In genomic region chr1:147287133-147287865, GRCh38 we compare ENCODE assay signal across 14 cellular contexts. TPM values are rescaled to one million over a fixed set of nuclear protein-coding genes. Genes with fewer than 3 reads are reported as not detected.
DNase-seq lines count a peak whose midpoint lies in the region; ATAC-seq and TF ChIP-seq lines count a peak whose summit lies in the region.
"Had no signal": no experiment of that assay in that cellular context is flagged by ENCODE, and none has a peak within 500 bp of the region (broad histone marks: within the 10 kb centered on the region; RNA-seq: fewer than 3 reads in every experiment).

No MANE protein-coding gene starts in this region.

- TF ChIP-seq CTCF in PC-3 (conservative IDR thresholded peaks at IDR 0.05; ENCODE audit: low read depth, low read length) (no peak), astrocyte of the spinal cord (IDR thresholded peaks at IDR 0.05; ENCODE audit: low read depth, low read length) (no peak), psoas muscle (IDR thresholded peaks at IDR 0.05) (no peak), A673 (conservative IDR thresholded peaks at IDR 0.05; ENCODE audit: low read depth, low read length) (no peak)

- in situ Hi-C loops in astrocyte of the spinal cord (cut with HindIII; ENCODE audit: low sequenced_read_pairs): no loop called here

- no peaks in the 10 kb centered on the region for H3F3A ChIP-seq in PC-3 (ENCODE audit: low read length, unreplicated experiment)

- H3K9me2 ChIP-seq in PC-3 (replicated peaks; ENCODE audit: low read length): no peaks in the 10 kb centered on the region

- intact Hi-C loops in PC-3 (cut with micrococcal nuclease): loop anchor here (5.0 kb wide), 1 partner anchor 105 kb away; no protein-coding TSS in a partner anchor
- intact Hi-C loops in psoas muscle (cut with DNase I): no loop called here
- intact Hi-C loops in A673 (cut with micrococcal nuclease; ENCODE audit: unreplicated experiment): no loop called here

- BruUV-seq in PC-3 (replicated peaks; lab: Mats Ljungman, UMichigan): no TSS peak
- no TSS peak for BruUV-seq in A673 (replicated peaks; lab: Mats Ljungman, UMichigan)

- peaks cover 21% of the 10 kb centered on the region for H3K4me1 ChIP-seq in PC-3 (ENCODE audit: insufficient read depth, low read length)
- H3K4me1 ChIP-seq in psoas muscle: no peaks in the 10 kb centered on the region
- no peaks in the 10 kb centered on the region for H3K4me1 ChIP-seq in A673 (ENCODE audit: insufficient read depth, low read length, poor library complexity, severe bottlenecking)
- H3K4me1 ChIP-seq: Caco-2, HAP-1 had no signal

- 60 to 74% (median 63%) methylated on average over 8 of the region's 8 CpGs for WGBS in psoas muscle, 3 donors

- peak; percentile 34 for ATAC-seq in PC-3
- peak in 3 of 4 donors; percentile 66 to 85 (median 80) for ATAC-seq in psoas muscle
- ATAC-seq: Panc1 had no signal

- H3K27ac ChIP-seq in PC-3 (ENCODE audit: low read length) (peak overlapping the region; percentile 67), psoas muscle (no peak overlapping the region), A673 (ENCODE audit: low read depth, low read length, poor library complexity, severe bottlenecking) (no peak overlapping the region)
- H3K27ac ChIP-seq: SK-N-MC had no signal

- CTCF ChIA-PET in PC-3 (lab: Charles Lee) (no interaction called here), A673 (lab: Charles Lee) (no interaction called here)

- H3K79me2 ChIP-seq in PC-3 (ENCODE audit: low read length): no peaks in the 10 kb centered on the region

- H3K4me3 ChIP-seq in PC-3 (ENCODE audit: low read length) (no peak overlapping the region), astrocyte of the spinal cord (ENCODE audit: low read depth, low read length) (no peak overlapping the region), psoas muscle (no peak overlapping the region), A673 (ENCODE audit: low read depth, low read length, poor library complexity, severe bottlenecking) (no peak overlapping the region)
- H3K4me3 ChIP-seq: HAP-1, SK-N-MC had no signal

- POLR2A ChIA-PET in PC-3 (lab: Charles Lee; ENCODE audit: unreplicated experiment): interaction anchor here (0.6 kb wide), 1 partner anchor 231 kb away, joined by 5 read pairs; no protein-coding TSS in a partner anchor
- POLR2A ChIA-PET in A673 (lab: Charles Lee; ENCODE audit: low non-redundant PET): no interaction called here

- peak overlapping the region; percentile 26; the same call in 1 of the 2 replicates for H3K9ac ChIP-seq in PC-3 (ENCODE audit: low read length)

- peaks cover 92% of the 10 kb centered on the region for H3K36me3 ChIP-seq in PC-3 (ENCODE audit: low read depth, low read length)
- peaks cover 7 to 100% of the 10 kb centered on the region in 2 donors for H3K36me3 ChIP-seq in psoas muscle (ENCODE audit: insufficient read depth in 1 of 2, low read depth in 1 of 2)
- H3K36me3 ChIP-seq in A673 (ENCODE audit: insufficient read depth, low read length, poor library complexity, severe bottlenecking): peaks cover 65% of the 10 kb centered on the region

- no peaks in the 10 kb centered on the region for H4K20me1 ChIP-seq in PC-3 (ENCODE audit: low read length)

- DNase-seq in PC-3 (peak; percentile 37), astrocyte of the spinal cord (ENCODE audit: low read depth, low spot score) (peak; percentile 36), iris pigment epithelial cell (ENCODE audit: low read depth) (peak; percentile 81), psoas muscle (no peak), SIG-M5 treated with dmso at 0.1 percent for 504 hours (lab: John Stamatoyannopoulos, UW; ENCODE audit: unreplicated experiment) (no peak), A673 (ENCODE audit: low spot score) (no peak), Kasumi-1 (lab: John Stamatoyannopoulos, UW) (no peak)
- no peak for DNase-seq in stimulated activated CD4-positive, alpha-beta T cell treated with anti-CD3 and anti-CD28 coated beads, Interleukin-2, amount 100 ng/mL, for 24 hours
- DNase-seq: Caco-2, NCI-H1092 treated with DMSO at 0.1 percent for 48 hours, NCI-H510A treated with DMSO at 0.1 percent for 48 hours had no signal

- H3K27me3 ChIP-seq in PC-3 (ENCODE audit: low read length) (no peaks in the 10 kb centered on the region), psoas muscle (ENCODE audit: insufficient read depth in 3 of 3, low read length in 2 of 3) (no peaks in the 10 kb centered on the region), A673 (replicated peaks; ENCODE audit: insufficient read depth, low read depth, low read length, poor library complexity) (no peaks in the 10 kb centered on the region)

- H3K4me2 ChIP-seq in PC-3 (ENCODE audit: low read length): peak overlapping the region; percentile 25; the same call in 1 of the 2 replicates

- no peaks in the 10 kb centered on the region for H3K9me3 ChIP-seq in PC-3 (ENCODE audit: low read length)
- H3K9me3 ChIP-seq in psoas muscle: no peaks in the 10 kb centered on the region
- no peaks in the 10 kb centered on the region for H3K9me3 ChIP-seq in A673 (ENCODE audit: low read depth, low read length, poor library complexity, severe bottlenecking)
- H3K9me3 ChIP-seq: Caco-2, HAP-1 had no signal

- H2AFZ ChIP-seq in PC-3 (ENCODE audit: low read length): no peak overlapping the region

RNA-seq across cellular contexts. Expression of gene CHD1L, which starts 44.8 kb away (rescaled TPM):
- total RNA-seq in PC-3 (2014; rRNA removed): 63.9 and 69.8 TPM in 2 replicates
- total RNA-seq in psoas muscle: 10 to 100 TPM; 15.9 to 20.5 (median 18.9) TPM
- 10 to 100 TPM in 2 of 3 donors, 1 to 10 TPM in 1; 4.8 to 11.6 (median 10.9) TPM for polyA plus RNA-seq in psoas muscle
- 62.1 and 64.5 TPM in 2 replicates for total RNA-seq in A673 (2021)

Comparison
In these comparisons a context has a peak if more than half of its experiments do, and no peak if none do; other contexts are left out.
1. DNase-seq: peak in PC-3 (single experiment), astrocyte of the spinal cord (single experiment) and iris pigment epithelial cell (single experiment); none in psoas muscle (0 of 2), SIG-M5 treated with dmso at 0.1 percent for 504 hours (single experiment), A673 (single experiment), Kasumi-1 (0 of 2) and stimulated activated CD4-positive, alpha-beta T cell treated with anti-CD3 and anti-CD28 coated beads, Interleukin-2, amount 100 ng/mL, for 24 hours (0 of 2).